9 cellular contexts compared by ENCODE assay signal in genomic region chr11:68471360-68472340, GRCh38. TPM values are rescaled to one million over a fixed set of nuclear protein-coding genes. Genes with fewer than 3 reads are reported as not detected.
DNase-seq lines count a peak whose midpoint lies in the region; ATAC-seq and TF ChIP-seq lines count a peak whose summit lies in the region.
"Had no signal": no experiment of that assay in that cellular context is flagged by ENCODE, and none has a peak within 500 bp of the region (broad histone marks: within the 10 kb centered on the region; RNA-seq: fewer than 3 reads in every experiment).

No MANE protein-coding gene starts in this region.

- no peak overlapping the region for H4K91ac ChIP-seq in neuronal stem cell (ENCODE audit: low read depth, low read length, poor library complexity)

- no peak overlapping the region for H3K18ac ChIP-seq in neuronal stem cell (ENCODE audit: low read length)

- H3K4ac ChIP-seq in neuronal stem cell (ENCODE audit: low read length) = no peak overlapping the region

- no peak overlapping the region for H2BK15ac ChIP-seq in neuronal stem cell (ENCODE audit: low read length)

- no peak for TF ChIP-seq POLR2A in NB4 (IDR thresholded peaks at IDR 0.05; ENCODE audit: extremely low read depth, insufficient read length)

- H3K27me3 Mint-ChIP-seq in CD14-positive monocyte (ENCODE audit: low read depth in 3 of 3) = no peaks in the 10 kb centered on the region

- H3K27me3 ChIP-seq in neuronal stem cell (ENCODE audit: control insufficient read depth in 3 of 3, insufficient read depth in 3 of 3, low read depth in 1 of 3, low read length in 3 of 3) = no peaks in the 10 kb centered on the region

- H3K4me3 Mint-ChIP-seq in CD14-positive monocyte = peak overlapping the region; percentile 24 to 70

- H3K4me1 Mint-ChIP-seq in CD14-positive monocyte = peaks cover 68% of the 10 kb centered on the region

- H2AK5ac ChIP-seq in neuronal stem cell (ENCODE audit: low read depth, low read length) = no peak overlapping the region

- no peak overlapping the region for H3K4me2 ChIP-seq in neuronal stem cell (ENCODE audit: insufficient read depth, low read length, poor library complexity, severe bottlenecking)

- no peak overlapping the region for H2BK12ac ChIP-seq in neuronal stem cell (ENCODE audit: low read length)

- H3K4me3 ChIP-seq in NB4 (ENCODE audit: low read depth, low read length) = peak overlapping the region; percentile 12
- no peak overlapping the region for H3K4me3 ChIP-seq in mucosa of descending colon
- no peak overlapping the region for H3K4me3 ChIP-seq in neuronal stem cell (ENCODE audit: low read length in 2 of 2)

- H2BK120ac ChIP-seq in neuronal stem cell (ENCODE audit: low read depth, low read length) = no peak overlapping the region

- H3K14ac ChIP-seq in neuronal stem cell (ENCODE audit: low read length) = no peak overlapping the region

- H3K27ac ChIP-seq in neuronal stem cell (replicated peaks; ENCODE audit: low read length) = no peak overlapping the region

- H4K8ac ChIP-seq in neuronal stem cell (ENCODE audit: low read depth, low read length) = no peak overlapping the region

- ATAC-seq in mucosa of descending colon = peak; percentile 31
- ATAC-seq in HG02571 (IDR thresholded peaks at IDR 0.05; ENCODE audit: unreplicated experiment) = no peak
- no peak for ATAC-seq in HG03521 (IDR thresholded peaks at IDR 0.05; ENCODE audit: unreplicated experiment)

- peaks cover 8 to 32% of the 10 kb centered on the region in 2 donors for H3K36me3 Mint-ChIP-seq in CD14-positive monocyte

- WGBS in neuronal stem cell (ENCODE audit: extremely low coverage in 2 of 2, insufficient read length in 2 of 2, insufficient replicate concordance in 1 of 2), 2 donors = no CpG with 5 or more reads among the region's 17 CpGs

- no peak overlapping the region for H2AFZ ChIP-seq in neuronal stem cell (ENCODE audit: low read length)

- no peak overlapping the region for H3K9ac ChIP-seq in neuronal stem cell (ENCODE audit: low read depth, low read length, poor library complexity)

- peak overlapping the region; percentile 59 to 88 (median 73) for H3K27ac Mint-ChIP-seq in CD14-positive monocyte

- H3K4me1 ChIP-seq in mucosa of descending colon (ENCODE audit: low read depth) = peaks cover 50% of the 10 kb centered on the region
- H3K4me1 ChIP-seq in neuronal stem cell (ENCODE audit: control insufficient read depth in 2 of 2, insufficient read depth in 1 of 2, low read depth in 1 of 2, low read length in 2 of 2) = peaks cover 4 to 15% of the 10 kb centered on the region in 2 donors

- peaks cover 6% of the 10 kb centered on the region for H3K79me1 ChIP-seq in neuronal stem cell (ENCODE audit: low read depth, low read length)

- no peaks in the 10 kb centered on the region for H3K36me3 ChIP-seq in mucosa of descending colon (ENCODE audit: low read depth)
- H3K36me3 ChIP-seq in neuronal stem cell (replicated peaks in 1 of 2; ENCODE audit: control insufficient read depth in 2 of 2, insufficient read depth in 2 of 2, low read length in 2 of 2) = peaks cover 15 to 71% of the 10 kb centered on the region in 2 donors

- DNase-seq in CD14-positive monocyte (ENCODE audit: low spot score) = no peak
- DNase-seq in NB4 (ENCODE audit: low read depth) = peak; percentile 90
- DNase-seq in activated T-helper 9 cell treated with anti-CD3 and anti-CD28 coated beads, Interleukin-2, amount 50 U/mL, for 16 hours (ENCODE audit: low read depth) = peak; percentile 33
- no peak for DNase-seq in mucosa of descending colon
- DNase-seq in neuronal stem cell (ENCODE audit: low spot score) = no peak
- no peak for DNase-seq in G401 (ENCODE audit: low spot score)
- DNase-seq: activated CD4-positive, CD25-positive, alpha-beta regulatory T cell treated with anti-CD3 and anti-CD28 coated beads, Interleukin-2, amount 50 U/mL, for 72 hours had no signal

- no peak for TF ChIP-seq CTCF in CD14-positive monocyte (IDR thresholded peaks at IDR 0.05)
- TF ChIP-seq CTCF in NB4 (IDR thresholded peaks at IDR 0.05; ENCODE audit: low read depth, low read length) = no peak
- TF ChIP-seq CTCF in mucosa of descending colon (IDR thresholded peaks at IDR 0.05) = no peak

- peaks cover 0 to 3% (median 0%) of the 10 kb centered on the region in 7 donors for H3K9me3 Mint-ChIP-seq in CD14-positive monocyte

- H3K23ac ChIP-seq in neuronal stem cell (ENCODE audit: low read depth, low read length, poor library complexity) = no peak overlapping the region

- in situ Hi-C loops in G401 (cut with HindIII; ENCODE audit: low sequenced_read_pairs) = no loop called here

- H3K9me3 ChIP-seq in mucosa of descending colon = no peaks in the 10 kb centered on the region
- H3K9me3 ChIP-seq in neuronal stem cell (replicated peaks in 1 of 2; ENCODE audit: control insufficient read depth in 2 of 2, insufficient read depth in 1 of 2, low read depth in 1 of 2, low read length in 2 of 2) = peaks cover 12 to 31% of the 10 kb centered on the region in 2 donors

- intact Hi-C loops in CD14-positive monocyte (cut with micrococcal nuclease) (no loop called here), mucosa of descending colon (cut with DNase I, micrococcal nuclease) (no loop called here)

- H2BK5ac ChIP-seq in neuronal stem cell (ENCODE audit: low read length) = no peak overlapping the region

RNA-seq across cellular contexts. Expression of gene PPP6R3, which starts 11.1 kb away (rescaled TPM):
- polyA plus RNA-seq in CD14-positive monocyte = 10 to 100 TPM; 22.9 to 38.1 TPM
- 100 to 1,000 TPM; 107 to 141 (median 115) TPM for total RNA-seq in mucosa of descending colon
- 55.3 TPM for polyA plus RNA-seq in neuronal stem cell (2013, experiment 1 of 2)
- 57.5 TPM for polyA plus RNA-seq in neuronal stem cell (2013, experiment 2 of 2)
- total RNA-seq in G401 (2014; rRNA removed; shearing (Covaris generic)) = 108 and 157 TPM in 2 replicates

Comparison
In these comparisons a context has a peak if more than half of its experiments do, and no peak if none do; other contexts are left out.
1. DNase-seq: peak in NB4 (single experiment) and activated T-helper 9 cell treated with anti-CD3 and anti-CD28 coated beads, Interleukin-2, amount 50 U/mL, for 16 hours (single experiment); none in CD14-positive monocyte (single experiment), mucosa of descending colon (0 of 3), neuronal stem cell (single experiment) and G401 (single experiment).